In the genomic region with DNA sequence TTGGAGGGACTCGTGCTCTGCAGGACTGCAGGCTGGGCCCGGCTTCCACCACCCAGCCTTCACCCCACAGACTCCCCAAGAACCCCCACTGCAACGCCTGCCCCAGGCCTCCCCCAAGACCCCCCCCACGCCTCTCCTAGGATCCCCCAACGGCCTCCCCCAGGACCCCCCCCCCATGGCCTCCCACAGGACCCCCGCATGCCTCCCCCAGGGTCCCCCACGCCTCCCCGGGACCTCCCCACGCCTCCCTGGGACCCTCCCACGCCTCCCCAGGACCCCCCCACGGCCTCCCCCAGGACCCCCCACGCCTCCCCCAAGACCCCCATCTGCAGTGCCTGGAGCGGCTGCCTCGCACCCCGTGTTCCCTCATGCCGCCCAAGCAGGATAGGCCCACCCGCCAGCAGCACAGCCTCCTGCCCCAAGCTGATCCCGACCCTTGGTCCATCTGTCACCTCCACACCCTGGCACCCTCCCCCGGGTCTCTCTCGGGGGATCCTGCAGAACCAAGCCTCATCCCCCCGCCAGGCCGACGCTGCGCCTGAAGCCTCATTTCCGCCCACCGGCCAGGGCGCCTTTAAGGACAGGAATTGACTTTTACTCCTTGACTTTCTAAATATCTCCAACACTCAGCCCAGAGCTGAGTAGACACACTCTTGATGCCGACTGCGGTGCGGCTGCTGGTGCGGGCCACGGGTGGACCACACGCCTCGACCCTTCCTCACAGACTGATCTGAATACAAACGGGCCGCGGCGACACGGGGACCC, we compare ENCODE assay signal across 1 cellular context.
TF ChIP-seq lines count a peak whose summit lies in the region.

No MANE protein-coding gene starts in this region.

TF ChIP-seq in WTC11, 78 proteins besides CTCF, POLR2A, EP300 and RAD21 (continued from another document):
- TF ChIP-seq, protein P1, sequence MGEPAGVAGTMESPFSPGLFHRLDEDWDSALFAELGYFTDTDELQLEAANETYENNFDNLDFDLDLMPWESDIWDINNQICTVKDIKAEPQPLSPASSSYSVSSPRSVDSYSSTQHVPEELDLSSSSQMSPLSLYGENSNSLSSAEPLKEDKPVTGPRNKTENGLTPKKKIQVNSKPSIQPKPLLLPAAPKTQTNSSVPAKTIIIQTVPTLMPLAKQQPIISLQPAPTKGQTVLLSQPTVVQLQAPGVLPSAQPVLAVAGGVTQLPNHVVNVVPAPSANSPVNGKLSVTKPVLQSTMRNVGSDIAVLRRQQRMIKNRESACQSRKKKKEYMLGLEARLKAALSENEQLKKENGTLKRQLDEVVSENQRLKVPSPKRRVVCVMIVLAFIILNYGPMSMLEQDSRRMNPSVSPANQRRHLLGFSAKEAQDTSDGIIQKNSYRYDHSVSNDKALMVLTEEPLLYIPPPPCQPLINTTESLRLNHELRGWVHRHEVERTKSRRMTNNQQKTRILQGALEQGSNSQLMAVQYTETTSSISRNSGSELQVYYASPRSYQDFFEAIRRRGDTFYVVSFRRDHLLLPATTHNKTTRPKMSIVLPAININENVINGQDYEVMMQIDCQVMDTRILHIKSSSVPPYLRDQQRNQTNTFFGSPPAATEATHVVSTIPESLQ (CRISPR knock-in tag; IDR thresholded peaks at IDR 0.05) = no peak
- TF ChIP-seq CREB1 (CRISPR knock-in tag; IDR thresholded peaks at IDR 0.05) = no peak
- TF ChIP-seq, protein P2, sequence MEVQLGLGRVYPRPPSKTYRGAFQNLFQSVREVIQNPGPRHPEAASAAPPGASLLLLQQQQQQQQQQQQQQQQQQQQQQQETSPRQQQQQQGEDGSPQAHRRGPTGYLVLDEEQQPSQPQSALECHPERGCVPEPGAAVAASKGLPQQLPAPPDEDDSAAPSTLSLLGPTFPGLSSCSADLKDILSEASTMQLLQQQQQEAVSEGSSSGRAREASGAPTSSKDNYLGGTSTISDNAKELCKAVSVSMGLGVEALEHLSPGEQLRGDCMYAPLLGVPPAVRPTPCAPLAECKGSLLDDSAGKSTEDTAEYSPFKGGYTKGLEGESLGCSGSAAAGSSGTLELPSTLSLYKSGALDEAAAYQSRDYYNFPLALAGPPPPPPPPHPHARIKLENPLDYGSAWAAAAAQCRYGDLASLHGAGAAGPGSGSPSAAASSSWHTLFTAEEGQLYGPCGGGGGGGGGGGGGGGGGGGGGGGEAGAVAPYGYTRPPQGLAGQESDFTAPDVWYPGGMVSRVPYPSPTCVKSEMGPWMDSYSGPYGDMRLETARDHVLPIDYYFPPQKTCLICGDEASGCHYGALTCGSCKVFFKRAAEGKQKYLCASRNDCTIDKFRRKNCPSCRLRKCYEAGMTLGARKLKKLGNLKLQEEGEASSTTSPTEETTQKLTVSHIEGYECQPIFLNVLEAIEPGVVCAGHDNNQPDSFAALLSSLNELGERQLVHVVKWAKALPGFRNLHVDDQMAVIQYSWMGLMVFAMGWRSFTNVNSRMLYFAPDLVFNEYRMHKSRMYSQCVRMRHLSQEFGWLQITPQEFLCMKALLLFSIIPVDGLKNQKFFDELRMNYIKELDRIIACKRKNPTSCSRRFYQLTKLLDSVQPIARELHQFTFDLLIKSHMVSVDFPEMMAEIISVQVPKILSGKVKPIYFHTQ (CRISPR knock-in tag; IDR thresholded peaks at IDR 0.05) = no peak
- TF ChIP-seq MYBL2 (CRISPR knock-in tag; IDR thresholded peaks at IDR 0.05) = no peak
- TF ChIP-seq, protein P3, sequence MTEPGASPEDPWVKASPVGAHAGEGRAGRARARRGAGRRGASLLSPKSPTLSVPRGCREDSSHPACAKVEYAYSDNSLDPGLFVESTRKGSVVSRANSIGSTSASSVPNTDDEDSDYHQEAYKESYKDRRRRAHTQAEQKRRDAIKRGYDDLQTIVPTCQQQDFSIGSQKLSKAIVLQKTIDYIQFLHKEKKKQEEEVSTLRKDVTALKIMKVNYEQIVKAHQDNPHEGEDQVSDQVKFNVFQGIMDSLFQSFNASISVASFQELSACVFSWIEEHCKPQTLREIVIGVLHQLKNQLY (CRISPR knock-in tag; IDR thresholded peaks at IDR 0.05) = no peak
- TF ChIP-seq SMAD3 (CRISPR knock-in tag; IDR thresholded peaks at IDR 0.05; ENCODE audit: borderline replicate concordance) = no peak
- TF ChIP-seq, protein P4, sequence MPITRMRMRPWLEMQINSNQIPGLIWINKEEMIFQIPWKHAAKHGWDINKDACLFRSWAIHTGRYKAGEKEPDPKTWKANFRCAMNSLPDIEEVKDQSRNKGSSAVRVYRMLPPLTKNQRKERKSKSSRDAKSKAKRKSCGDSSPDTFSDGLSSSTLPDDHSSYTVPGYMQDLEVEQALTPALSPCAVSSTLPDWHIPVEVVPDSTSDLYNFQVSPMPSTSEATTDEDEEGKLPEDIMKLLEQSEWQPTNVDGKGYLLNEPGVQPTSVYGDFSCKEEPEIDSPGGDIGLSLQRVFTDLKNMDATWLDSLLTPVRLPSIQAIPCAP (CRISPR knock-in tag; IDR thresholded peaks at IDR 0.05) = no peak
- TF ChIP-seq, protein P5, sequence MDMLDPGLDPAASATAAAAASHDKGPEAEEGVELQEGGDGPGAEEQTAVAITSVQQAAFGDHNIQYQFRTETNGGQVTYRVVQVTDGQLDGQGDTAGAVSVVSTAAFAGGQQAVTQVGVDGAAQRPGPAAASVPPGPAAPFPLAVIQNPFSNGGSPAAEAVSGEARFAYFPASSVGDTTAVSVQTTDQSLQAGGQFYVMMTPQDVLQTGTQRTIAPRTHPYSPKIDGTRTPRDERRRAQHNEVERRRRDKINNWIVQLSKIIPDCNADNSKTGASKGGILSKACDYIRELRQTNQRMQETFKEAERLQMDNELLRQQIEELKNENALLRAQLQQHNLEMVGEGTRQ (CRISPR knock-in tag; IDR thresholded peaks at IDR 0.05) = no peak
- TF ChIP-seq, protein P6, sequence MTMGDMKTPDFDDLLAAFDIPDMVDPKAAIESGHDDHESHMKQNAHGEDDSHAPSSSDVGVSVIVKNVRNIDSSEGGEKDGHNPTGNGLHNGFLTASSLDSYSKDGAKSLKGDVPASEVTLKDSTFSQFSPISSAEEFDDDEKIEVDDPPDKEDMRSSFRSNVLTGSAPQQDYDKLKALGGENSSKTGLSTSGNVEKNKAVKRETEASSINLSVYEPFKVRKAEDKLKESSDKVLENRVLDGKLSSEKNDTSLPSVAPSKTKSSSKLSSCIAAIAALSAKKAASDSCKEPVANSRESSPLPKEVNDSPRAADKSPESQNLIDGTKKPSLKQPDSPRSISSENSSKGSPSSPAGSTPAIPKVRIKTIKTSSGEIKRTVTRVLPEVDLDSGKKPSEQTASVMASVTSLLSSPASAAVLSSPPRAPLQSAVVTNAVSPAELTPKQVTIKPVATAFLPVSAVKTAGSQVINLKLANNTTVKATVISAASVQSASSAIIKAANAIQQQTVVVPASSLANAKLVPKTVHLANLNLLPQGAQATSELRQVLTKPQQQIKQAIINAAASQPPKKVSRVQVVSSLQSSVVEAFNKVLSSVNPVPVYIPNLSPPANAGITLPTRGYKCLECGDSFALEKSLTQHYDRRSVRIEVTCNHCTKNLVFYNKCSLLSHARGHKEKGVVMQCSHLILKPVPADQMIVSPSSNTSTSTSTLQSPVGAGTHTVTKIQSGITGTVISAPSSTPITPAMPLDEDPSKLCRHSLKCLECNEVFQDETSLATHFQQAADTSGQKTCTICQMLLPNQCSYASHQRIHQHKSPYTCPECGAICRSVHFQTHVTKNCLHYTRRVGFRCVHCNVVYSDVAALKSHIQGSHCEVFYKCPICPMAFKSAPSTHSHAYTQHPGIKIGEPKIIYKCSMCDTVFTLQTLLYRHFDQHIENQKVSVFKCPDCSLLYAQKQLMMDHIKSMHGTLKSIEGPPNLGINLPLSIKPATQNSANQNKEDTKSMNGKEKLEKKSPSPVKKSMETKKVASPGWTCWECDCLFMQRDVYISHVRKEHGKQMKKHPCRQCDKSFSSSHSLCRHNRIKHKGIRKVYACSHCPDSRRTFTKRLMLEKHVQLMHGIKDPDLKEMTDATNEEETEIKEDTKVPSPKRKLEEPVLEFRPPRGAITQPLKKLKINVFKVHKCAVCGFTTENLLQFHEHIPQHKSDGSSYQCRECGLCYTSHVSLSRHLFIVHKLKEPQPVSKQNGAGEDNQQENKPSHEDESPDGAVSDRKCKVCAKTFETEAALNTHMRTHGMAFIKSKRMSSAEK (CRISPR knock-in tag; IDR thresholded peaks at IDR 0.05; ENCODE audit: borderline replicate concordance) = no peak
- no peak for TF ChIP-seq NFATC4 (CRISPR knock-in tag; IDR thresholded peaks at IDR 0.05)
- no peak for TF ChIP-seq ZNF317 (CRISPR knock-in tag; IDR thresholded peaks at IDR 0.05; ENCODE audit: borderline replicate concordance, low read depth)
- TF ChIP-seq ATF1 (CRISPR knock-in tag; IDR thresholded peaks at IDR 0.05) = no peak
